1 cellular context compared by ENCODE assay signal in genomic region chr5:134539732-134540131, GRCh38.
A peak's percentile ranks its signal among the peaks of the same experiment; 100 is the strongest.
TF ChIP-seq lines count a peak whose summit lies in the region.

No MANE protein-coding gene starts in this region.

TF ChIP-seq in HEK293, 187 proteins besides CTCF, POLR2A, EP300 and RAD21:
- TF ChIP-seq GLIS1 (tag by site-specific recombination; IDR thresholded peaks at IDR 0.05), result peak; percentile 74
- no peak for TF ChIP-seq ZBTB21 (tag by site-specific recombination; IDR thresholded peaks at IDR 0.05)
